Comparison of ENCODE assay signal across 8 cellular contexts in genomic region chr6:110039364-110039995, GRCh38.
DNase-seq lines count a peak whose midpoint lies in the region; ATAC-seq, FAIRE-seq and TF ChIP-seq lines count a peak whose summit lies in the region.

No MANE protein-coding gene starts in this region.

- FAIRE-seq in D721Med (lab: Jason Lieb, UNC) (peak; percentile 44), endothelial cell of umbilical vein (lab: Jason Lieb, UNC) (peak; percentile 94)

- H3K9me3 ChIP-seq in HUES6 (ENCODE audit: control insufficient read depth, insufficient read depth, low read depth, low read length) (no peaks in the 10 kb centered on the region), NT2/D1 (ENCODE audit: insufficient read depth, low read length) (no peaks in the 10 kb centered on the region), endothelial cell of umbilical vein (replicated peaks; ENCODE audit: control insufficient read depth, insufficient read depth, low read length) (no peaks in the 10 kb centered on the region)

- CTCF ChIA-PET in endothelial cell of umbilical vein (lab: Charles Lee), result interaction anchor here (0.5 to 9.6 kb wide), 123 partner anchors 9 to 1498 kb away, joined by 3 to 449 read pairs (median 4); partner anchors contain the start of genes AK9, FIG4, PPIL6 and SMPD2

- H3K4me2 ChIP-seq in endothelial cell of umbilical vein (ENCODE audit: insufficient read depth, low read length), result no peak overlapping the region

- TF ChIP-seq POLR2A in endothelial cell of umbilical vein (IDR thresholded peaks at IDR 0.05; ENCODE audit: low read depth, low read length), result no peak

- no TSS peak for BruUV-seq in endothelial cell of umbilical vein (replicated peaks; lab: Mats Ljungman, UMichigan)

- DNase-seq in D721Med (ENCODE audit: insufficient read length, low spot score), result peak; percentile 49
- DNase-seq in NT2/D1 (ENCODE audit: low read depth, low spot score), result peak; percentile 84
- DNase-seq in activated CD8-positive, alpha-beta memory T cell treated with anti-CD3 and anti-CD28 coated beads, Interleukin-2, amount 50 U/mL, for 24 hours (ENCODE audit: extremely low read depth), result peak; percentile 51
- DNase-seq in endothelial cell of umbilical vein (ENCODE audit: low read depth, low spot score), result peak; percentile 92
- peak; percentile 87 for DNase-seq in midbrain (lab: John Stamatoyannopoulos, UW)
- peak; percentile 67 to 75 for DNase-seq in stimulated activated CD8-positive, alpha-beta memory T cell treated with anti-CD3 and anti-CD28 coated beads, Interleukin-15, amount 100 ng/mL, for 48 hours (ENCODE audit: low read depth in 2 of 2)

- H3K9ac ChIP-seq in HUES6 (ENCODE audit: low read length), result peak overlapping the region; percentile 45
- H3K9ac ChIP-seq in NT2/D1 (ENCODE audit: insufficient read length, low read depth), result no peak overlapping the region
- no peak overlapping the region for H3K9ac ChIP-seq in endothelial cell of umbilical vein (replicated peaks; ENCODE audit: extremely low read depth, insufficient read depth, low read length)

- H3K4me1 ChIP-seq in HUES6 (ENCODE audit: control insufficient read depth, insufficient read depth, low read length), result peaks cover 6% of the 10 kb centered on the region
- H3K4me1 ChIP-seq in NT2/D1 (ENCODE audit: insufficient read depth, insufficient read length), result no peaks in the 10 kb centered on the region
- H3K4me1 ChIP-seq in endothelial cell of umbilical vein (ENCODE audit: control insufficient read depth, extremely low read depth, insufficient read depth, low read length), result no peaks in the 10 kb centered on the region

- dilution Hi-C loops in endothelial cell of umbilical vein (cut with MboI; ENCODE audit: extremely low pct_ligation_motif_present, low sequenced_read_pairs), result no loop called here

- H3K36me3 ChIP-seq in HUES6 (ENCODE audit: control insufficient read depth, insufficient read depth, low read length), result no peaks in the 10 kb centered on the region
- H3K36me3 ChIP-seq in NT2/D1 (ENCODE audit: insufficient read depth, insufficient read length, low read length), result no peaks in the 10 kb centered on the region
- H3K36me3 ChIP-seq in endothelial cell of umbilical vein (ENCODE audit: control insufficient read depth in 2 of 2, extremely low read depth in 1 of 2, insufficient read depth in 2 of 2, low read length in 2 of 2), result no peaks in the 10 kb centered on the region

- H4K20me1 ChIP-seq in endothelial cell of umbilical vein (replicated peaks; ENCODE audit: control insufficient read depth, extremely low read depth, insufficient read depth, low read length), result no peaks in the 10 kb centered on the region

- intact Hi-C loops in endothelial cell of umbilical vein (cut with micrococcal nuclease), result loop anchor here (1.0 kb wide), 6 partner anchors 14 to 512 kb away; partner anchors contain the start of genes AK9 and FIG4

- POLR2A ChIA-PET in endothelial cell of umbilical vein (lab: Charles Lee), result interaction anchor here (0.7 to 1.3 kb wide), 2 partner anchors 139 to 334 kb away, joined by 5 to 8 read pairs; no protein-coding TSS in a partner anchor

- peak overlapping the region; percentile 21; the same call in 1 of the 2 replicates for H3K27ac ChIP-seq in HUES6 (ENCODE audit: low read depth, low read length)
- no peak overlapping the region for H3K27ac ChIP-seq in endothelial cell of umbilical vein (ENCODE audit: insufficient read depth, low read depth, low read length)

- H3K4me3 ChIP-seq in HUES6 (ENCODE audit: low read depth, low read length) (peak overlapping the region; percentile 40), NT2/D1 (ENCODE audit: insufficient read length, low read depth) (no peak overlapping the region), endothelial cell of umbilical vein (replicated peaks in 1 of 3; ENCODE audit: insufficient read depth in 1 of 3, low read depth in 1 of 3, low read length in 3 of 3) (peak overlapping the region in 1 of 3 experiments; percentile 14)

- no peaks in the 10 kb centered on the region for H3K9me1 ChIP-seq in endothelial cell of umbilical vein (replicated peaks; ENCODE audit: control insufficient read depth, extremely low read depth, insufficient read depth, low read length)

- H3K79me2 ChIP-seq in endothelial cell of umbilical vein (ENCODE audit: control insufficient read depth, insufficient read depth, low read length), result no peaks in the 10 kb centered on the region

- TF ChIP-seq CTCF in D721Med (IDR thresholded peaks at IDR 0.05; ENCODE audit: insufficient read depth, missing control alignments) (peak; percentile 97), endothelial cell of umbilical vein (IDR thresholded peaks at IDR 0.05; ENCODE audit: extremely low read depth in 1 of 2, insufficient read depth in 1 of 2, low read depth in 1 of 2, low read length in 2 of 2) (peak; percentile 84 to 89)

- H3K27me3 ChIP-seq in HUES6 (ENCODE audit: control insufficient read depth, insufficient read depth, low read length) (no peaks in the 10 kb centered on the region), NT2/D1 (ENCODE audit: insufficient read depth, insufficient read length) (no peaks in the 10 kb centered on the region), endothelial cell of umbilical vein (ENCODE audit: control insufficient read depth in 2 of 2, insufficient read depth in 2 of 2, low read length in 2 of 2) (peaks cover 4% of the 10 kb centered on the region in 2 experiments)

- peak overlapping the region; percentile 66 for H2AFZ ChIP-seq in endothelial cell of umbilical vein (ENCODE audit: low read depth, low read length)

- ATAC-seq in GM21447 (IDR thresholded peaks at IDR 0.05; ENCODE audit: unreplicated experiment), result peak; percentile 87

TF ChIP-seq in endothelial cell of umbilical vein, 7 proteins besides CTCF, POLR2A, EP300 and RAD21:
- no peak for TF ChIP-seq EZH2 (IDR thresholded peaks at IDR 0.05; ENCODE audit: borderline replicate concordance, low read depth, low read length, severe bottlenecking)
- TF ChIP-seq POLR2AphosphoS5 (IDR thresholded peaks at IDR 0.05; ENCODE audit: insufficient read depth, low read depth, low read length), result no peak
- TF ChIP-seq MAX (IDR thresholded peaks at IDR 0.05; ENCODE audit: insufficient read depth, insufficient read length), result no peak
- no peak for TF ChIP-seq FOS (IDR thresholded peaks at IDR 0.05; ENCODE audit: borderline replicate concordance, insufficient read depth, low read length)
- no peak for TF ChIP-seq MYC (IDR thresholded peaks at IDR 0.05; ENCODE audit: low read depth, low read length)
- TF ChIP-seq GATA2 (IDR thresholded peaks at IDR 0.05; ENCODE audit: insufficient read depth, insufficient read length, low read depth, low read length), result no peak
- no peak for TF ChIP-seq JUN (IDR thresholded peaks at IDR 0.05; ENCODE audit: borderline replicate concordance, insufficient read depth, insufficient read length, low read depth)
